Comparison of ENCODE assay signal across 14 cellular contexts in genomic region chr5:157185129-157185528, GRCh38. TPM values are rescaled to one million over a fixed set of nuclear protein-coding genes. Genes with fewer than 3 reads are reported as not detected.
DNase-seq lines count a peak whose midpoint lies in the region; ATAC-seq lines count a peak whose summit lies in the region.
"Not testable (repeated sequence)": the region's sequence is repeated elsewhere in the genome, so short reads cannot be mapped to it uniquely, and the experiment has no call there.
"Had no signal": no experiment of that assay in that cellular context is flagged by ENCODE, and none has a peak within 500 bp of the region (broad histone marks: within the 10 kb centered on the region; RNA-seq: fewer than 3 reads in every experiment).

No MANE protein-coding gene starts in this region.

- not testable (repeated sequence) for H3K9me3 ChIP-seq in CD4-positive, alpha-beta memory T cell (ENCODE audit: control insufficient read depth in 1 of 2, low read length in 2 of 2); effector memory CD4-positive, alpha-beta T cell (ENCODE audit: control insufficient read depth, low read length)

- H3K27me3 Mint-ChIP-seq in CD4-positive, alpha-beta memory T cell; T-helper 1 cell treated with Interleukin-12 subunit alpha and Interleukin-12 subunit beta and Interleukin-4 antibody, amounts not matched to agents 30 μg/mL and 1 μg/mL, for 36 hours (ENCODE audit: low read depth); activated CD4-positive, alpha-beta memory T cell treated with anti-CD3 and anti-CD28 coated beads, Interleukin-2, amount 10 ng/mL, durations not matched to agents 7 days and 5 days; activated T-cell treated with anti-CD3 and anti-CD28 coated beads, Interleukin-2, amount 50 U/mL, for 72 hours (ENCODE audit: low read depth); activated naive CD4-positive, alpha-beta T cell treated with anti-CD3 and anti-CD28 coated beads, Interleukin-2, amount 50 U/mL, for 24 hours; natural killer cell treated with Interleukin-12 subunit alpha and Interleukin-12 subunit beta and Interleukin-15 and Interleukin-18, amount 100 ng/mL, for 72 hours: not testable (repeated sequence)

- not testable (repeated sequence) for H3K27me3 ChIP-seq in CD4-positive, alpha-beta memory T cell (ENCODE audit: insufficient read depth, low read length); effector memory CD4-positive, alpha-beta T cell (replicated peaks; ENCODE audit: control insufficient read depth, insufficient read depth, low read length, poor library complexity, severe bottlenecking)

- H3K4me1 Mint-ChIP-seq in CD4-positive, alpha-beta memory T cell: peaks cover 34 to 72% (median 49%) of the 10 kb centered on the region in 4 donors
- H3K4me1 Mint-ChIP-seq in T-helper 1 cell treated with Interleukin-12 subunit alpha and Interleukin-12 subunit beta and Interleukin-4 antibody, amounts not matched to agents 30 μg/mL and 1 μg/mL, for 36 hours (ENCODE audit: low read depth): peaks cover 50% of the 10 kb centered on the region
- H3K4me1 Mint-ChIP-seq in activated CD4-positive, alpha-beta memory T cell treated with anti-CD3 and anti-CD28 coated beads, Interleukin-2, amount 10 ng/mL, durations not matched to agents 7 days and 5 days: peaks cover 53% of the 10 kb centered on the region
- peaks cover 52% of the 10 kb centered on the region for H3K4me1 Mint-ChIP-seq in activated T-cell treated with anti-CD3 and anti-CD28 coated beads, Interleukin-2, amount 50 U/mL, for 72 hours (ENCODE audit: low read depth)
- peaks cover 47% of the 10 kb centered on the region for H3K4me1 Mint-ChIP-seq in activated naive CD4-positive, alpha-beta T cell treated with anti-CD3 and anti-CD28 coated beads, Interleukin-2, amount 50 U/mL, for 24 hours
- H3K4me1 Mint-ChIP-seq in natural killer cell treated with Interleukin-12 subunit alpha and Interleukin-12 subunit beta and Interleukin-15 and Interleukin-18, amount 100 ng/mL, for 72 hours (ENCODE audit: low read depth in 2 of 2): peaks cover 49 to 66% of the 10 kb centered on the region in 2 donors

- H3K4me1 ChIP-seq in CD4-positive, alpha-beta memory T cell (ENCODE audit: insufficient read depth, low read length): peaks cover 63% of the 10 kb centered on the region
- peaks cover 40% of the 10 kb centered on the region for H3K4me1 ChIP-seq in effector memory CD4-positive, alpha-beta T cell (ENCODE audit: control insufficient read depth, insufficient read depth, low read length, poor library complexity, severe bottlenecking)

- peak overlapping the region; percentile 86 to 100 (median 97) for H3K4me3 Mint-ChIP-seq in CD4-positive, alpha-beta memory T cell
- H3K4me3 Mint-ChIP-seq in T-helper 1 cell treated with Interleukin-12 subunit alpha and Interleukin-12 subunit beta and Interleukin-4 antibody, amounts not matched to agents 30 μg/mL and 1 μg/mL, for 36 hours: peak overlapping the region; percentile 96
- H3K4me3 Mint-ChIP-seq in activated CD4-positive, alpha-beta memory T cell treated with anti-CD3 and anti-CD28 coated beads, Interleukin-2, amount 10 ng/mL, durations not matched to agents 7 days and 5 days: peak overlapping the region; percentile 88
- peak overlapping the region; percentile 81 to 93 for H3K4me3 Mint-ChIP-seq in activated T-cell treated with anti-CD3 and anti-CD28 coated beads, Interleukin-2, amount 50 U/mL, for 72 hours
- H3K4me3 Mint-ChIP-seq in activated naive CD4-positive, alpha-beta T cell treated with anti-CD3 and anti-CD28 coated beads, Interleukin-2, amount 50 U/mL, for 24 hours: peak overlapping the region; percentile 96
- peak overlapping the region; percentile 98 for H3K4me3 Mint-ChIP-seq in natural killer cell treated with Interleukin-12 subunit alpha and Interleukin-12 subunit beta and Interleukin-15 and Interleukin-18, amount 100 ng/mL, for 72 hours

- peak overlapping the region; percentile 69 to 95 (median 85) for H3K27ac Mint-ChIP-seq in CD4-positive, alpha-beta memory T cell
- not testable (repeated sequence) for H3K27ac Mint-ChIP-seq in T-helper 1 cell treated with Interleukin-12 subunit alpha and Interleukin-12 subunit beta and Interleukin-4 antibody, amounts not matched to agents 30 μg/mL and 1 μg/mL, for 36 hours
- H3K27ac Mint-ChIP-seq in activated CD4-positive, alpha-beta memory T cell treated with anti-CD3 and anti-CD28 coated beads, Interleukin-2, amount 10 ng/mL, durations not matched to agents 7 days and 5 days: peak overlapping the region; percentile 73
- peak overlapping the region; percentile 94 for H3K27ac Mint-ChIP-seq in activated T-cell treated with anti-CD3 and anti-CD28 coated beads, Interleukin-2, amount 50 U/mL, for 72 hours
- H3K27ac Mint-ChIP-seq in activated naive CD4-positive, alpha-beta T cell treated with anti-CD3 and anti-CD28 coated beads, Interleukin-2, amount 50 U/mL, for 24 hours: peak overlapping the region; percentile 92
- H3K27ac Mint-ChIP-seq in natural killer cell treated with Interleukin-12 subunit alpha and Interleukin-12 subunit beta and Interleukin-15 and Interleukin-18, amount 100 ng/mL, for 72 hours: peak overlapping the region; percentile 97 to 98

- ATAC-seq in activated T-cell treated with anti-CD3 and anti-CD28 coated beads, Interleukin-2, amount 50 U/mL, for 72 hours (replicated peaks in 1 of 2); natural killer cell treated with Interleukin-12 subunit alpha and Interleukin-12 subunit beta and Interleukin-15 and Interleukin-18, amount 100 ng/mL, for 72 hours: not testable (repeated sequence)

- intact Hi-C loops in CD4-positive, alpha-beta memory T cell (cut with micrococcal nuclease): not testable (repeated sequence)

- peak overlapping the region; percentile 64 for H3K27ac ChIP-seq in CD4-positive, alpha-beta memory T cell (ENCODE audit: low read depth, low read length)
- peak overlapping the region; percentile 90 for H3K27ac ChIP-seq in effector memory CD4-positive, alpha-beta T cell (ENCODE audit: insufficient read depth, low read length, poor library complexity, severe bottlenecking)

- not testable (repeated sequence) for H3K9me3 Mint-ChIP-seq in CD4-positive, alpha-beta memory T cell; T-helper 1 cell treated with Interleukin-12 subunit alpha and Interleukin-12 subunit beta and Interleukin-4 antibody, amounts not matched to agents 30 μg/mL and 1 μg/mL, for 36 hours; activated CD4-positive, alpha-beta memory T cell treated with anti-CD3 and anti-CD28 coated beads, Interleukin-2, amount 10 ng/mL, durations not matched to agents 7 days and 5 days; activated T-cell treated with anti-CD3 and anti-CD28 coated beads, Interleukin-2, amount 50 U/mL, for 72 hours; activated naive CD4-positive, alpha-beta T cell treated with anti-CD3 and anti-CD28 coated beads, Interleukin-2, amount 50 U/mL, for 24 hours; natural killer cell treated with Interleukin-12 subunit alpha and Interleukin-12 subunit beta and Interleukin-15 and Interleukin-18, amount 100 ng/mL, for 72 hours

- peak overlapping the region; percentile 74 to 76 for H3K4me3 ChIP-seq in CD4-positive, alpha-beta memory T cell (ENCODE audit: low read length in 2 of 2)
- H3K4me3 ChIP-seq in effector memory CD4-positive, alpha-beta T cell (ENCODE audit: insufficient read depth, low read depth, low read length, poor library complexity, severe bottlenecking): peak overlapping the region; percentile 81

- peaks cover 34% of the 10 kb centered on the region for H3K36me3 ChIP-seq in CD4-positive, alpha-beta memory T cell (ENCODE audit: insufficient read depth, low read length)
- peaks cover 18% of the 10 kb centered on the region for H3K36me3 ChIP-seq in effector memory CD4-positive, alpha-beta T cell (ENCODE audit: control insufficient read depth, insufficient read depth, low read length)

- POLR2A ChIA-PET in CD4-positive, alpha-beta memory T cell (lab: Charles Lee; ENCODE audit: partially characterized antibody): interaction anchor here (0.7 to 29.8 kb wide), 16 partner anchors 9 to 358 kb away, joined by 3 to 1020 read pairs (median 27); partner anchors contain the start of genes GARIN3 and MED7
- POLR2A ChIA-PET in activated CD4-positive, alpha-beta memory T cell treated with anti-CD3 and anti-CD28 coated beads, Interleukin-2, amount 10 ng/mL, durations not matched to agents 7 days and 5 days (lab: Charles Lee): interaction anchor here (1.2 to 20.6 kb wide), 13 partner anchors 8 to 88 kb away, joined by 3 to 301 read pairs (median 12); partner anchors contain the start of genes CYFIP2 and GARIN3

- peaks cover 69 to 79% of the 10 kb centered on the region in 2 donors for H3K36me3 Mint-ChIP-seq in CD4-positive, alpha-beta memory T cell
- H3K36me3 Mint-ChIP-seq in T-helper 1 cell treated with Interleukin-12 subunit alpha and Interleukin-12 subunit beta and Interleukin-4 antibody, amounts not matched to agents 30 μg/mL and 1 μg/mL, for 36 hours (ENCODE audit: low read depth): peaks cover 76% of the 10 kb centered on the region
- H3K36me3 Mint-ChIP-seq in activated CD4-positive, alpha-beta memory T cell treated with anti-CD3 and anti-CD28 coated beads, Interleukin-2, amount 10 ng/mL, durations not matched to agents 7 days and 5 days (ENCODE audit: low read depth): peaks cover 87% of the 10 kb centered on the region
- H3K36me3 Mint-ChIP-seq in activated T-cell treated with anti-CD3 and anti-CD28 coated beads, Interleukin-2, amount 50 U/mL, for 72 hours (ENCODE audit: insufficient read depth in 2 of 2): peaks cover 34 to 76% of the 10 kb centered on the region in 2 donors
- peaks cover 56% of the 10 kb centered on the region for H3K36me3 Mint-ChIP-seq in activated naive CD4-positive, alpha-beta T cell treated with anti-CD3 and anti-CD28 coated beads, Interleukin-2, amount 50 U/mL, for 24 hours
- peaks cover 58% of the 10 kb centered on the region for H3K36me3 Mint-ChIP-seq in natural killer cell treated with Interleukin-12 subunit alpha and Interleukin-12 subunit beta and Interleukin-15 and Interleukin-18, amount 100 ng/mL, for 72 hours

- CTCF ChIA-PET in CD4-positive, alpha-beta memory T cell (lab: Charles Lee; ENCODE audit: partially characterized antibody): interaction anchor here (1.0 to 3.8 kb wide), 6 partner anchors 10 to 66 kb away, joined by 3 to 21 read pairs (median 4); no protein-coding TSS in a partner anchor
- CTCF ChIA-PET in activated CD4-positive, alpha-beta memory T cell treated with anti-CD3 and anti-CD28 coated beads, Interleukin-2, amount 10 ng/mL, durations not matched to agents 7 days and 5 days (lab: Charles Lee): interaction anchor here (0.7 to 1.7 kb wide), 7 partner anchors 9 to 37 kb away, joined by 3 to 9 read pairs (median 3); no protein-coding TSS in a partner anchor

- peak in 1 of 5 donors; percentile 49 for DNase-seq in CD4-positive, alpha-beta memory T cell
- DNase-seq in activated CD4-positive, alpha-beta memory T cell treated with anti-CD3 and anti-CD28 coated beads, Interleukin-2, amount 10 ng/mL, durations not matched to agents 7 days and 5 days; activated T-cell treated with anti-CD3 and anti-CD28 coated beads, Interleukin-2, amount 50 U/mL, for 72 hours; effector memory CD4-positive, alpha-beta T cell; natural killer cell treated with Interleukin-12 subunit alpha and Interleukin-12 subunit beta and Interleukin-15 and Interleukin-18, amount 100 ng/mL, for 72 hours (ENCODE audit: low spot score): not testable (repeated sequence)

RNA-seq across cellular contexts. Expression of gene ITK, which starts 4.5 kb away (rescaled TPM):
- 100 to 1,000 TPM; 398 to 421 TPM for total RNA-seq in CD4-positive, alpha-beta memory T cell
- 100 to 1,000 TPM; 141 to 178 TPM for polyA plus RNA-seq in CD4-positive, alpha-beta memory T cell
- total RNA-seq in activated CD4-positive, alpha-beta memory T cell treated with anti-CD3 and anti-CD28 coated beads, Interleukin-2, amount 10 ng/mL, durations not matched to agents 7 days and 5 days: 100 to 1,000 TPM; 247 to 249 TPM
- total RNA-seq in activated T-cell treated with anti-CD3 and anti-CD28 coated beads, Interleukin-2, amount 50 U/mL, for 72 hours: 100 to 1,000 TPM; 289 to 314 TPM
- 100 to 1,000 TPM; 153 to 225 TPM for total RNA-seq in natural killer cell treated with Interleukin-12 subunit alpha and Interleukin-12 subunit beta and Interleukin-15 and Interleukin-18, amount 100 ng/mL, for 72 hours
- total RNA-seq: H1, HepG2, HT-29 had no signal
- polyA plus RNA-seq: AG04450, K562 had no signal

RNA-seq across cellular contexts. Expression of gene GARIN3, which starts 19.1 kb away (rescaled TPM):
- total RNA-seq in CD4-positive, alpha-beta memory T cell: not detected
- not detected for polyA plus RNA-seq in CD4-positive, alpha-beta memory T cell
- under 1 TPM in 1 of 2 experiments, not detected in 1; 0.13 TPM for total RNA-seq in activated CD4-positive, alpha-beta memory T cell treated with anti-CD3 and anti-CD28 coated beads, Interleukin-2, amount 10 ng/mL, durations not matched to agents 7 days and 5 days
- under 1 TPM; 0.22 to 0.39 TPM for total RNA-seq in activated T-cell treated with anti-CD3 and anti-CD28 coated beads, Interleukin-2, amount 50 U/mL, for 72 hours
- total RNA-seq in natural killer cell treated with Interleukin-12 subunit alpha and Interleukin-12 subunit beta and Interleukin-15 and Interleukin-18, amount 100 ng/mL, for 72 hours: not detected
- total RNA-seq: A172, H1, HepG2, HT-29, K562, LHCN-M2 had no signal
- polyA plus RNA-seq: AG04450, H1, HepG2, K562 had no signal

RNA-seq across cellular contexts. Expression of gene MED7, which starts 42.5 kb away (rescaled TPM):
- total RNA-seq in CD4-positive, alpha-beta memory T cell: 10 to 100 TPM; 18.9 to 20.3 TPM
- polyA plus RNA-seq in CD4-positive, alpha-beta memory T cell: 10 to 100 TPM; 13.6 to 16.6 TPM
- total RNA-seq in activated CD4-positive, alpha-beta memory T cell treated with anti-CD3 and anti-CD28 coated beads, Interleukin-2, amount 10 ng/mL, durations not matched to agents 7 days and 5 days: 10 to 100 TPM; 16.8 to 17.7 TPM
- total RNA-seq in activated T-cell treated with anti-CD3 and anti-CD28 coated beads, Interleukin-2, amount 50 U/mL, for 72 hours: 10 to 100 TPM; 12.7 to 16.7 TPM
- total RNA-seq in natural killer cell treated with Interleukin-12 subunit alpha and Interleukin-12 subunit beta and Interleukin-15 and Interleukin-18, amount 100 ng/mL, for 72 hours: 10 to 100 TPM; 14.8 to 16.6 TPM
